Comparison of ENCODE assay signal across 1 cellular context in genomic region chr1:65233757-65234156, GRCh38.
TF ChIP-seq lines count a peak whose summit lies in the region.

No MANE protein-coding gene starts in this region.

TF ChIP-seq in K562, 482 proteins besides CTCF, POLR2A, EP300 and RAD21 (continued from another document):
- TF ChIP-seq ATF4 (CRISPR knock-in tag; IDR thresholded peaks at IDR 0.05), result no peak
- peak; percentile 73 for TF ChIP-seq ZNF592 (IDR thresholded peaks at IDR 0.05)
- TF ChIP-seq STAG1 (CRISPR knock-in tag; IDR thresholded peaks at IDR 0.05; ENCODE audit: borderline replicate concordance), result no peak
- TF ChIP-seq MYC (IDR thresholded peaks at IDR 0.05; ENCODE audit: low read depth, low read length), result no peak
- TF ChIP-seq MYC (CRISPR knock-in tag; IDR thresholded peaks at IDR 0.05; ENCODE audit: borderline replicate concordance, low read depth), result no peak
- no peak for TF ChIP-seq ZNF699 (CRISPR knock-in tag; IDR thresholded peaks at IDR 0.05; ENCODE audit: insufficient replicate concordance)
- TF ChIP-seq CC2D1A (IDR thresholded peaks at IDR 0.05), result no peak
- TF ChIP-seq KLF16 (IDR thresholded peaks at IDR 0.05), result no peak
- TF ChIP-seq RB1 (IDR thresholded peaks at IDR 0.05; ENCODE audit: low read depth), result no peak
- no peak for TF ChIP-seq ZNF644 (tag; IDR thresholded peaks at IDR 0.05; ENCODE audit: low read depth)
